In genomic region chrX:70476934-70477733, GRCh38 we compare ENCODE assay signal across 10 cellular contexts. TPM values are rescaled to one million over a fixed set of nuclear protein-coding genes. Genes with fewer than 3 reads are reported as not detected.
DNase-seq lines count a peak whose midpoint lies in the region; ATAC-seq and TF ChIP-seq lines count a peak whose summit lies in the region.
"Had no signal": no experiment of that assay in that cellular context is flagged by ENCODE, and none has a peak within 500 bp of the region (broad histone marks: within the 10 kb centered on the region; RNA-seq: fewer than 3 reads in every experiment).

No MANE protein-coding gene starts in this region.

- no peak overlapping the region for H3K4me3 ChIP-seq in BLaER1
- H3K4me3 ChIP-seq in MG63: no peak overlapping the region
- H3K4me3 ChIP-seq in cardiac fibroblast (replicated peaks in 1 of 2; ENCODE audit: low read depth in 2 of 2, low read length in 2 of 2): no peak overlapping the region
- no peak overlapping the region for H3K4me3 ChIP-seq in mesodermal cell (ENCODE audit: extremely low read depth, insufficient read depth, low read length, poor library complexity, severe bottlenecking)
- H3K4me3 ChIP-seq: GM12878, skin epidermis had no signal

- H3K27ac ChIP-seq in BLaER1 (peak overlapping the region; percentile 36), mesodermal cell (ENCODE audit: low read depth, low read length, severe bottlenecking) (peak overlapping the region; percentile 84)

- H3K9me3 ChIP-seq in BLaER1: no peaks in the 10 kb centered on the region
- no peaks in the 10 kb centered on the region for H3K9me3 ChIP-seq in MG63
- no peaks in the 10 kb centered on the region for H3K9me3 ChIP-seq in mesodermal cell (ENCODE audit: control insufficient read depth, low read length)

- 0 to 60% methylated on average over 1 to 2 of the region's 13 CpGs for whole genome bisulfite sequencing in mesodermal cell (ENCODE audit: insufficient coverage in 2 of 2), 2 experiments

- no peak overlapping the region for H3K9ac ChIP-seq in BLaER1

- H3K27me3 ChIP-seq in BLaER1 (peaks cover 87% of the 10 kb centered on the region), MG63 (no peaks in the 10 kb centered on the region)

- H3K36me3 ChIP-seq in BLaER1 (peaks cover 37% of the 10 kb centered on the region), MG63 (no peaks in the 10 kb centered on the region), mesodermal cell (ENCODE audit: control insufficient read depth, insufficient read depth, low read length) (peaks cover 9% of the 10 kb centered on the region)

- TF ChIP-seq CTCF in cardiac fibroblast (IDR thresholded peaks at IDR 0.05; ENCODE audit: low read depth, low read length): no peak

- H4K20me1 ChIP-seq in BLaER1: peaks cover 69% of the 10 kb centered on the region

- peak; percentile 7 for DNase-seq in MG63
- peak; percentile 53 to 66 for DNase-seq in cardiac fibroblast (ENCODE audit: low read depth in 2 of 2)
- DNase-seq in D341Med (ENCODE audit: low spot score): no peak
- DNase-seq in NCI-H1930 (lab: John Stamatoyannopoulos, UW): no peak
- DNase-seq in stimulated activated CD8-positive, alpha-beta memory T cell treated with anti-CD3 and anti-CD28 coated beads, Interleukin-4, amount 100 ng/mL, for 48 hours: no peak

- H3K4me1 ChIP-seq in BLaER1: peaks cover 48% of the 10 kb centered on the region
- H3K4me1 ChIP-seq in mesodermal cell (ENCODE audit: control insufficient read depth, insufficient read depth, low read length, poor library complexity, severe bottlenecking): peaks cover 43% of the 10 kb centered on the region

- H3K4me2 ChIP-seq in BLaER1: peak overlapping the region; percentile 25

- no peak for ATAC-seq in HG03095 (IDR thresholded peaks at IDR 0.05; ENCODE audit: unreplicated experiment)
- ATAC-seq: GM12878 had no signal

RNA-seq across cellular contexts. Expression of gene DLG3, which starts 32.5 kb away (rescaled TPM):
- 1.5 and 1.9 TPM in 2 replicates for total RNA-seq in MG63 (2014; rRNA removed; shearing (Covaris generic); ENCODE audit: low replicate concordance)
- polyA plus RNA-seq in mesodermal cell (2013, experiment 1 of 2): 22.7 TPM
- 26.9 TPM for polyA plus RNA-seq in mesodermal cell (2013, experiment 2 of 2)

RNA-seq across cellular contexts. Expression of gene GDPD2, which starts 54.0 kb away (rescaled TPM):
- total RNA-seq in MG63 (2014; rRNA removed; shearing (Covaris generic); ENCODE audit: low replicate concordance): 0.43 TPM in 1 of 2 replicates, not detected in the other
- 0.59 TPM for polyA plus RNA-seq in mesodermal cell (2013, experiment 1 of 2)
- polyA plus RNA-seq in mesodermal cell (2013, experiment 2 of 2): 0.30 TPM

Comparison
In these comparisons a context has a peak if more than half of its experiments do, and no peak if none do; other contexts are left out.
1. DNase-seq: peak in MG63 (single experiment) and cardiac fibroblast (2 of 2); none in D341Med (single experiment), NCI-H1930 (0 of 2) and stimulated activated CD8-positive, alpha-beta memory T cell treated with anti-CD3 and anti-CD28 coated beads, Interleukin-4, amount 100 ng/mL, for 48 hours (single experiment).